ENCODE assay signal across 10 cellular contexts in the genomic region with DNA sequence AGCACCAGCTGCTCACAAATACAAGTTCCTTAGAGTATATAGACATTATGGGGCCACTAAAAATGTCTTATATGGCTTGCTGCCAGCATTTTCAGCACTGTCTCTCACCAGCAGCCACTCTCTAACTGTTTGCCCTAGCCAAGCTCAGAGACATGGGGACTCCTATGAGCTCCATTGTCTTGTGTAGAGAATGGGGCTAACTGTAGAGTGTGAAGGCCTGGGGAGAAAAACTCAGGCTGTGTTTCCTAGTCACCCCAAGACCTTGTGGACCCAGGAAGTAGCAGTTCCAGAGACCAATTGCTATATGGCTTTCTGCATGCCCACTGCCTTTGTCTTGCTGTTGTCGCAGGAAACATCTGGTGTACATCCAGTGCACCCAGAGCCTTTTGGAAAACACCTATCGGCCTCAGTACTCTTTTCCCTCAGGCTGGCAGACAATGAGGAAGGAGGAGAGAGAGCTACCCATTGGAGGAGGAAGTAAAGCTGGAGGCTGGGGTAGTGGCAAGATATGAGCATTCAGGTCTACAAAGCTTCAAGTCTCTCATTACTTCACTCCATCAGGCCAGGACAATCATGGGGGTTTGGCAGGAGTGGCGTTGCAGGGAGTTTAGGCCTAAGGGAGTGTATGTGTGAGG. TPM values are rescaled to one million over a fixed set of nuclear protein-coding genes. Genes with fewer than 3 reads are reported as not detected.
DNase-seq lines count a peak whose midpoint lies in the region; ATAC-seq, FAIRE-seq and TF ChIP-seq lines count a peak whose summit lies in the region.
"Had no signal": no experiment of that assay in that cellular context is flagged by ENCODE, and none has a peak within 500 bp of the region (broad histone marks: within the 10 kb centered on the region; RNA-seq: fewer than 3 reads in every experiment).

No MANE protein-coding gene starts in this region.

- TF ChIP-seq POLR2A in GM12878 (IDR thresholded peaks at IDR 0.05; ENCODE audit: low read depth, low read length), result peak; percentile 27; the same call in 1 of the 2 replicates

- POLR2A ChIA-PET in GM12878 (lab: Charles Lee), result interaction anchor here (1.1 to 18.6 kb wide), 10 partner anchors 7 to 90 kb away, joined by 3 to 451 read pairs (median 20); partner anchors contain the start of genes ENTPD1 and TCTN3

- RAD21 ChIA-PET in GM12878 (lab: Charles Lee; ENCODE audit: unreplicated experiment), result interaction anchor here (0.8 to 11.6 kb wide), 12 partner anchors 10 to 90 kb away, joined by 3 to 270 read pairs (median 6); partner anchors contain the start of genes ENTPD1 and TCTN3

- no peaks in the 10 kb centered on the region for H4K20me1 ChIP-seq in GM12878 (ENCODE audit: control insufficient read depth, insufficient read depth)

- SMC1A ChIA-PET in GM12878 (lab: Charles Lee; ENCODE audit: uncharacterized antibody, unreplicated experiment), result interaction anchor here (1.0 to 27.8 kb wide), 12 partner anchors 8 to 91 kb away, joined by 3 to 795 read pairs (median 24); partner anchors contain the start of genes ENTPD1 and TCTN3

- intact Hi-C loops in GM12878 (cut with micrococcal nuclease; ENCODE audit: unreplicated experiment), result loop anchor here (1.0 to 10.0 kb wide), 2 partner anchors 48 to 490 kb away; partner anchors contain the start of gene BLNK

- H3K79me2 ChIP-seq in GM12878 (ENCODE audit: control insufficient read depth, insufficient read depth, low read length), result peaks cover 98% of the 10 kb centered on the region

- peak overlapping the region; percentile 73 for H3K9ac ChIP-seq in GM12878 (ENCODE audit: control insufficient read depth, insufficient read depth, low read length)

- H3K27me3 ChIP-seq in GM12878 (replicated peaks in 1 of 2; ENCODE audit: control insufficient read depth in 2 of 2, insufficient read depth in 2 of 2, low read length in 1 of 2) (no peaks in the 10 kb centered on the region), HAP-1 (ENCODE audit: low read depth) (no peaks in the 10 kb centered on the region)

- H3K4me3 ChIP-seq in GM12878, result peak overlapping the region; percentile 52; the same call in 1 of the 2 replicates
- no peak overlapping the region for H3K4me3 ChIP-seq in HAP-1

- TF ChIP-seq CTCF in GM12878 (IDR thresholded peaks at IDR 0.05 in 2 of 3, conservative IDR thresholded peaks at IDR 0.05 in 1 of 3; ENCODE audit: control insufficient read depth in 2 of 3, extremely low read depth in 1 of 3, insufficient read depth in 1 of 3, low read depth in 3 of 3, low read length in 3 of 3), result no peak

- no peak for TF ChIP-seq RAD21 in GM12878 (IDR thresholded peaks at IDR 0.05; ENCODE audit: insufficient read depth, low read depth, low read length)

- peak overlapping the region; percentile 99 for H3K27ac ChIP-seq in GM12878 (ENCODE audit: control insufficient read depth, insufficient read depth)

- ATAC-seq in GM18498 (IDR thresholded peaks at IDR 0.05; ENCODE audit: unreplicated experiment), result peak; percentile 33
- ATAC-seq in GM19351 (IDR thresholded peaks at IDR 0.05; ENCODE audit: unreplicated experiment), result peak; percentile 17
- peak; percentile 21 for ATAC-seq in HG03135 (IDR thresholded peaks at IDR 0.05; ENCODE audit: unreplicated experiment)
- peak; percentile 31 for ATAC-seq in GM12878

- DNase-seq in GM12878 (ENCODE audit: low read depth, low spot score) (no peak), HAP-1 (ENCODE audit: low spot score in 2 of 2) (no peak), NCI-H2227 treated with DMSO at 0.1 percent for 48 hours (lab: John Stamatoyannopoulos, UW) (no peak), HuH-7.5 (ENCODE audit: low spot score) (no peak), NCI-H128 (lab: John Stamatoyannopoulos, UW; ENCODE audit: unreplicated experiment) (no peak)

- in situ Hi-C loops in GM12878 (cut with MboI), result no loop called here
- in situ Hi-C loops in HAP-1 (cut with MboI; ENCODE audit: low sequenced_read_pairs), result no loop called here

- H3K36me3 ChIP-seq in GM12878 (ENCODE audit: control insufficient read depth in 2 of 2, insufficient read depth in 2 of 2, low read length in 1 of 2) (peaks cover 9 to 22% of the 10 kb centered on the region in 2 experiments), HAP-1 (replicated peaks) (no peaks in the 10 kb centered on the region)

- H3K9me3 ChIP-seq in GM12878 (replicated peaks; ENCODE audit: control insufficient read depth, insufficient read depth, low read length), result no peaks in the 10 kb centered on the region; the same call in 2 of the 3 replicates
- no peaks in the 10 kb centered on the region for H3K9me3 ChIP-seq in HAP-1

- H3K4me1 ChIP-seq in GM12878 (ENCODE audit: control insufficient read depth, insufficient read depth, low read length) (peaks cover 80% of the 10 kb centered on the region), HAP-1 (no peaks in the 10 kb centered on the region)

- H2AFZ ChIP-seq in GM12878 (ENCODE audit: control insufficient read depth, low read depth, low read length), result no peak overlapping the region

- no peak for FAIRE-seq in GM12878 (lab: Jason Lieb, UNC)
- FAIRE-seq: colon, H54 had no signal

- CTCF ChIA-PET in GM12878 (lab: Yijun Ruan, JAX), result interaction anchor here (0.6 to 7.5 kb wide), 10 partner anchors 10 to 125 kb away, joined by 3 to 112 read pairs (median 11); partner anchors contain the start of genes ENTPD1 and TCTN3

- no peak for TF ChIP-seq EP300 in GM12878 (IDR thresholded peaks at IDR 0.05; ENCODE audit: borderline replicate concordance in 1 of 2, control insufficient read depth in 1 of 2, low read depth in 2 of 2, low read length in 2 of 2)

- 0% methylated on average over 3 of the region's 3 CpGs for WGBS in GM12878 (ENCODE audit: insufficient coverage, insufficient replicate concordance, low lambda C conversion rate, missing lambda C conversion rate)

- no TSS peak for BruUV-seq in GM12878 (replicated peaks; lab: Mats Ljungman, UMichigan)

- peak overlapping the region; percentile 79 for H3K4me2 ChIP-seq in GM12878 (ENCODE audit: control insufficient read depth, insufficient read depth)

TF ChIP-seq in GM12878, 131 proteins besides CTCF, POLR2A, EP300 and RAD21 (continues in another document):
- TF ChIP-seq ASH2L (IDR thresholded peaks at IDR 0.05; ENCODE audit: borderline replicate concordance, low read depth), result no peak
- TF ChIP-seq ZNF687 (IDR thresholded peaks at IDR 0.05), result peak; percentile 67; the same call in 1 of the 2 replicates
- no peak; the same call in 1 of the 2 replicates for TF ChIP-seq MXI1 (IDR thresholded peaks at IDR 0.05; ENCODE audit: low read depth, low read length)
- peak in 1 of 2 experiments; percentile 57; a peak in 1 of 4 replicates for TF ChIP-seq ETV6 (conservative IDR thresholded peaks at IDR 0.05 in 1 of 2, IDR thresholded peaks at IDR 0.05 in 1 of 2; ENCODE audit: borderline replicate concordance in 1 of 2, low read depth in 1 of 2)

RNA-seq across cellular contexts. Expression of gene ENTPD1, which starts 28.4 kb away (rescaled TPM):
- 1,304 and 1,321 TPM in 2 replicates for total RNA-seq in GM12878 (2013; cell fraction: nucleolus; rRNA removed)
- total RNA-seq in GM12878 (2014; rRNA removed) (174 and 207 TPM in 2 replicates), GM12878 (2014; rRNA removed; fragmentation: Illumina TruSeq; extraction: Trizol) (211 and 225 TPM in 2 replicates), GM12878 (2021) (191 and 192 TPM in 2 replicates)
- 134 TPM for polyA plus RNA-seq in GM12878 (2011; ENCODE audit: low read depth)
- polyA plus RNA-seq in GM12878 (2011; rRNA removed) (413 and 501 TPM in 2 replicates), GM12878 (2014; fragmentation: Illumina TruSeq; extraction: Trizol) (267 and 329 TPM in 2 replicates), GM12878 (2014; fragmentation: Nextera tagmentation; extraction: Ambion mirVana) (100 to 1,000 TPM; 110 to 113 TPM), GM12878 (2014; rRNA removed) (126 and 147 TPM in 2 replicates), GM12878 (2016; fragmentation: Nextera tagmentation; extraction: Ambion mirVana) (100 to 1,000 TPM; 129 to 137 TPM)
- 240 and 247 TPM in 2 replicates for polyA plus RNA-seq in GM12878 (2011; cell fraction: cytosol; rRNA removed)
- 347 and 487 TPM in 2 replicates for polyA plus RNA-seq in GM12878 (2011; cell fraction: nucleus; rRNA removed)
- polyA plus RNA-seq in GM12878 (2012), result 141 and 153 TPM in 2 replicates
- polyA minus RNA-seq in GM12878 (2011; rRNA and poly(A)+ RNA removed), result 467 and 533 TPM in 2 replicates
- 132 and 154 TPM in 2 replicates for polyA minus RNA-seq in GM12878 (2011; cell fraction: cytosol; rRNA and poly(A)+ RNA removed)
- polyA minus RNA-seq in GM12878 (2011; cell fraction: nucleus; rRNA and poly(A)+ RNA removed), result 363 and 434 TPM in 2 replicates
